10 cellular contexts compared by ENCODE assay signal in genomic region chr11:21115999-21116398, GRCh38.
"Had no signal": no experiment of that assay in that cellular context is flagged by ENCODE, and none has a peak within 500 bp of the region (broad histone marks: within the 10 kb centered on the region; RNA-seq: fewer than 3 reads in every experiment).

No MANE protein-coding gene starts in this region.

- H3K4me3 ChIP-seq: GM23248, HAP-1 had no signal

- H3K27ac ChIP-seq: GM23248, HL-60 had no signal

- H3K27me3 Mint-ChIP-seq: IgD-negative memory B cell had no signal

- H3K4me3 Mint-ChIP-seq: HFFc6, IgD-negative memory B cell had no signal

- H3K9me3 ChIP-seq: HAP-1 had no signal

- H3K36me3 Mint-ChIP-seq: IgD-negative memory B cell had no signal

- H3K4me1 Mint-ChIP-seq: IgD-negative memory B cell had no signal

- H3K4me1 ChIP-seq: HAP-1 had no signal

- ATAC-seq: HCT116, HepG2 had no signal

- H3K27ac Mint-ChIP-seq: HFFc6, IgD-negative memory B cell had no signal

- H3K36me3 ChIP-seq: HAP-1 had no signal

- FAIRE-seq: HepG2 had no signal

- DNase-seq: GM23248, GOT3, H7, HFFc6, KBM-7 had no signal
